14 cellular contexts compared by ENCODE assay signal in the genomic region with DNA sequence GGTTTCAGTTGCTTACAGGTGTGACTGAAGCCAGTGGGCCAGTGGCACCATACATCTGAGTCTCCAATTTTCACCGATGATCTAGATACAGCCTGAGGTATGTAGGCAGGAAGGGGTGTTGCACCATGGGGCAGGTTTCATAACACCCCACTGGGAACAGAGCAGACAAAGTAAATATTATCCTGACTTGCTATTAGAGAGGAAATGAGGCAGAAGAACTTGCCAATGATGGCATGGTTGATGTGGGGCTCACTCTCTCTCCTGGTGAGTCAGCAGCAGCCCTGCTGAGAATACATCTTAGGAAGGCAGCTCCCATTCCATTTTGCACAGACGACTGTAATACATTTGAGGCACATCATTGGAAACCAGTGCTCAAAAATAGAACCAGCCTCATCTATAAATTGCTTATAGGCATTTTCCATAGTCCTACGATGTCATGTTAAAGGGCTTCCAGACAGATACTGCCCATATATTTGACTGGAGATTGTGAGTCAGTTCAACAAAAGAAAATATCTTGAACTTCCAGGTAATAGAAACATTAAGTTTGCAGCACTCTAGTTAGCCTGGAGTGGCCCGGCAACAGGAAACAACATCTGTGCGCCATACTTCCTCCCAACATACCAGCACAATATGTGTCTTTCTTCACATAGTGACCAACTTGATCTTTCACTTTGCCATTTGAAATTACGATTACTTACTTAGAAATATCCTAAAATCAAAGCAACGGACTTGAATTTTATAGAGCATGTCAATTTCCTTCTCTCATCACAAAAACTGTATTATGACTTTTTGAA.
DNase-seq lines count a peak whose midpoint lies in the region; ATAC-seq, FAIRE-seq and TF ChIP-seq lines count a peak whose summit lies in the region.
"Had no signal": no experiment of that assay in that cellular context is flagged by ENCODE, and none has a peak within 500 bp of the region (broad histone marks: within the 10 kb centered on the region; RNA-seq: fewer than 3 reads in every experiment).

No MANE protein-coding gene starts in this region.

- peak; percentile 2 to 56 for DNase-seq in A549 (ENCODE audit: low read depth in 1 of 2, low spot score in 1 of 2)
- DNase-seq in HFFc6 = peak; percentile 81
- DNase-seq in astrocyte of the cerebellum (ENCODE audit: low read depth) = peak; percentile 77
- no peak for DNase-seq in OCI-M2 (lab: John Stamatoyannopoulos, UW; ENCODE audit: unreplicated experiment)
- no peak for DNase-seq in stimulated activated naive B cell treated with anti-CD40 and anti-IgM and Interleukin-4, amounts not matched to agents 10 μg/mL and 1 μg/mL and 100 μg/mL, for 72 hours
- DNase-seq in stimulated activated CD4-positive, alpha-beta T cell treated with anti-CD3 and anti-CD28 coated beads, Interleukin-12 subunit alpha, Interleukin-12 subunit beta, amount 100 ng/mL, for 4 hours = no peak
- DNase-seq: activated T-cell treated with anti-CD3 and anti-CD28 coated beads, Interleukin-2, amount 50 U/mL, for 24 hours; glutamatergic neuron; NCI-H1105; retina had no signal

- no peaks in the 10 kb centered on the region; the same call in 1 of the 2 replicates for H3K27me3 Mint-ChIP-seq in HFFc6 (ENCODE audit: insufficient read depth)
- peaks cover 0 to 4% of the 10 kb centered on the region in 2 donors for H3K27me3 Mint-ChIP-seq in stimulated activated naive B cell treated with anti-CD40 and anti-IgM and Interleukin-4, amounts not matched to agents 10 μg/mL and 1 μg/mL and 100 μg/mL, for 72 hours
- H3K27me3 Mint-ChIP-seq: activated T-cell treated with anti-CD3 and anti-CD28 coated beads, Interleukin-2, amount 50 U/mL, for 24 hours had no signal

- no peak for TF ChIP-seq RAD21 in A549 (conservative IDR thresholded peaks at IDR 0.05 in 1 of 2, IDR thresholded peaks at IDR 0.05 in 1 of 2)

- FAIRE-seq in A549 (lab: Jason Lieb, UNC) = no peak
- peak; percentile 98 for FAIRE-seq in islet of Langerhans (lab: Jason Lieb, UNC)

- no peak for TF ChIP-seq POLR2A in A549 (IDR thresholded peaks at IDR 0.05; ENCODE audit: low read length)

- H3K27ac Mint-ChIP-seq in HFFc6 = peak overlapping the region; percentile 43
- H3K27ac Mint-ChIP-seq in stimulated activated naive B cell treated with anti-CD40 and anti-IgM and Interleukin-4, amounts not matched to agents 10 μg/mL and 1 μg/mL and 100 μg/mL, for 72 hours = no peak overlapping the region
- H3K27ac Mint-ChIP-seq: activated T-cell treated with anti-CD3 and anti-CD28 coated beads, Interleukin-2, amount 50 U/mL, for 24 hours had no signal

- H3K4me1 ChIP-seq in A549 = peaks cover 11% of the 10 kb centered on the region; the same call in 2 of the 3 replicates
- H3K4me1 ChIP-seq: BLaER1 treated with 17β-estradiol and CSF1 and Interleukin-3, amounts not matched to agents 10 nM and 100 nM had no signal

- WGBS in A549 (ENCODE audit: missing lambda C conversion rate) = 49% methylated on average over 7 of the region's 7 CpGs

- no peak for TF ChIP-seq CTCF in A549 (IDR thresholded peaks at IDR 0.05)
- no peak for TF ChIP-seq CTCF in HFFc6 (IDR thresholded peaks at IDR 0.05)
- TF ChIP-seq CTCF in astrocyte of the cerebellum (IDR thresholded peaks at IDR 0.05; ENCODE audit: low read depth, low read length, missing control alignments) = no peak

- no peaks in the 10 kb centered on the region for H3K9me3 Mint-ChIP-seq in HFFc6
- H3K9me3 Mint-ChIP-seq in stimulated activated naive B cell treated with anti-CD40 and anti-IgM and Interleukin-4, amounts not matched to agents 10 μg/mL and 1 μg/mL and 100 μg/mL, for 72 hours = peaks cover 6 to 10% of the 10 kb centered on the region in 2 donors
- H3K9me3 Mint-ChIP-seq: activated T-cell treated with anti-CD3 and anti-CD28 coated beads, Interleukin-2, amount 50 U/mL, for 24 hours had no signal

- H3K4me3 Mint-ChIP-seq in HFFc6 = peak overlapping the region; percentile 3
- H3K4me3 Mint-ChIP-seq in stimulated activated naive B cell treated with anti-CD40 and anti-IgM and Interleukin-4, amounts not matched to agents 10 μg/mL and 1 μg/mL and 100 μg/mL, for 72 hours = no peak overlapping the region
- H3K4me3 Mint-ChIP-seq: activated T-cell treated with anti-CD3 and anti-CD28 coated beads, Interleukin-2, amount 50 U/mL, for 24 hours had no signal

- CTCF ChIA-PET in A549 (lab: Yijun Ruan, JAX) = no interaction called here

- no peaks in the 10 kb centered on the region for H3K9me3 ChIP-seq in A549

- H3K4me3 ChIP-seq in A549 (no peak overlapping the region), astrocyte of the cerebellum (ENCODE audit: low read depth, low read length) (no peak overlapping the region)
- H3K4me3 ChIP-seq: BLaER1 treated with 17β-estradiol and CSF1 and Interleukin-3, amounts not matched to agents 10 nM and 100 nM; cardiac muscle cell had no signal

- peaks cover 39% of the 10 kb centered on the region for H3K4me1 Mint-ChIP-seq in HFFc6 (ENCODE audit: low read depth)
- H3K4me1 Mint-ChIP-seq in stimulated activated naive B cell treated with anti-CD40 and anti-IgM and Interleukin-4, amounts not matched to agents 10 μg/mL and 1 μg/mL and 100 μg/mL, for 72 hours = no peaks in the 10 kb centered on the region

- 0 out of 5 replicates have a peak, but pooled peaks of 1 of the 2 experiments have one; percentile 27 for TF ChIP-seq EP300 in A549 (IDR thresholded peaks at IDR 0.05)

- H3K27ac ChIP-seq in A549 = peak overlapping the region in 1 of 2 experiments; percentile 42; a peak in 3 of 6 replicates
- H3K27ac ChIP-seq: BLaER1 treated with 17β-estradiol and CSF1 and Interleukin-3, amounts not matched to agents 10 nM and 100 nM; cardiac muscle cell had no signal

- POLR2A ChIA-PET in A549 (lab: Yijun Ruan, JAX) = no interaction called here

- in situ Hi-C loops in astrocyte of the cerebellum (cut with HindIII; ENCODE audit: low sequenced_read_pairs) = no loop called here

- H3K36me3 Mint-ChIP-seq in HFFc6 (ENCODE audit: low read depth) = 0 out of 2 replicates have a peak, but pooled peaks cover 6% of the 10 kb centered on the region
- H3K36me3 Mint-ChIP-seq in stimulated activated naive B cell treated with anti-CD40 and anti-IgM and Interleukin-4, amounts not matched to agents 10 μg/mL and 1 μg/mL and 100 μg/mL, for 72 hours = peaks cover 0 to 4% of the 10 kb centered on the region in 2 donors

- peak overlapping the region; percentile 24; the same call in 1 of the 3 replicates for H3K4me2 ChIP-seq in A549

- ATAC-seq in A549 (peak; percentile 71 to 80), GM19328 (IDR thresholded peaks at IDR 0.05; ENCODE audit: unreplicated experiment) (no peak)
- no peak for ATAC-seq in stimulated activated naive B cell treated with anti-CD40 and anti-IgM and Interleukin-4, amounts not matched to agents 10 μg/mL and 1 μg/mL and 100 μg/mL, for 72 hours (replicated peaks)

TF ChIP-seq in A549, 52 proteins besides CTCF, POLR2A, EP300 and RAD21:
- TF ChIP-seq RCOR1 (IDR thresholded peaks at IDR 0.05; ENCODE audit: low read depth, low read length) (no peak), ZNF302 (CRISPR knock-in tag; IDR thresholded peaks at IDR 0.05) (no peak), FOSL2 (IDR thresholded peaks at IDR 0.05) (no peak), FOSL2 (CRISPR knock-in tag; IDR thresholded peaks at IDR 0.05) (peak; percentile 47), HMGXB4 (CRISPR knock-in tag; IDR thresholded peaks at IDR 0.05; ENCODE audit: borderline replicate concordance) (no peak), CEBPB (IDR thresholded peaks at IDR 0.05) (peak; percentile 46 to 55; a peak in 3 of 4 replicates), HEYL (CRISPR knock-in tag; IDR thresholded peaks at IDR 0.05) (no peak)

Comparison
In these comparisons a context has a peak if more than half of its experiments do, and no peak if none do; other contexts are left out.
1. ATAC-seq: peak in A549 (2 of 2); none in stimulated activated naive B cell treated with anti-CD40 and anti-IgM and Interleukin-4, amounts not matched to agents 10 μg/mL and 1 μg/mL and 100 μg/mL, for 72 hours (0 of 2) and GM19328 (single experiment).
2. DNase-seq: peak in A549 (2 of 2), HFFc6 (single experiment) and astrocyte of the cerebellum (single experiment); none in OCI-M2 (single experiment), stimulated activated naive B cell treated with anti-CD40 and anti-IgM and Interleukin-4, amounts not matched to agents 10 μg/mL and 1 μg/mL and 100 μg/mL, for 72 hours (single experiment) and stimulated activated CD4-positive, alpha-beta T cell treated with anti-CD3 and anti-CD28 coated beads, Interleukin-12 subunit alpha, Interleukin-12 subunit beta, amount 100 ng/mL, for 4 hours (single experiment).